ENCODE assay signal across 1 cellular context in the genomic region with DNA sequence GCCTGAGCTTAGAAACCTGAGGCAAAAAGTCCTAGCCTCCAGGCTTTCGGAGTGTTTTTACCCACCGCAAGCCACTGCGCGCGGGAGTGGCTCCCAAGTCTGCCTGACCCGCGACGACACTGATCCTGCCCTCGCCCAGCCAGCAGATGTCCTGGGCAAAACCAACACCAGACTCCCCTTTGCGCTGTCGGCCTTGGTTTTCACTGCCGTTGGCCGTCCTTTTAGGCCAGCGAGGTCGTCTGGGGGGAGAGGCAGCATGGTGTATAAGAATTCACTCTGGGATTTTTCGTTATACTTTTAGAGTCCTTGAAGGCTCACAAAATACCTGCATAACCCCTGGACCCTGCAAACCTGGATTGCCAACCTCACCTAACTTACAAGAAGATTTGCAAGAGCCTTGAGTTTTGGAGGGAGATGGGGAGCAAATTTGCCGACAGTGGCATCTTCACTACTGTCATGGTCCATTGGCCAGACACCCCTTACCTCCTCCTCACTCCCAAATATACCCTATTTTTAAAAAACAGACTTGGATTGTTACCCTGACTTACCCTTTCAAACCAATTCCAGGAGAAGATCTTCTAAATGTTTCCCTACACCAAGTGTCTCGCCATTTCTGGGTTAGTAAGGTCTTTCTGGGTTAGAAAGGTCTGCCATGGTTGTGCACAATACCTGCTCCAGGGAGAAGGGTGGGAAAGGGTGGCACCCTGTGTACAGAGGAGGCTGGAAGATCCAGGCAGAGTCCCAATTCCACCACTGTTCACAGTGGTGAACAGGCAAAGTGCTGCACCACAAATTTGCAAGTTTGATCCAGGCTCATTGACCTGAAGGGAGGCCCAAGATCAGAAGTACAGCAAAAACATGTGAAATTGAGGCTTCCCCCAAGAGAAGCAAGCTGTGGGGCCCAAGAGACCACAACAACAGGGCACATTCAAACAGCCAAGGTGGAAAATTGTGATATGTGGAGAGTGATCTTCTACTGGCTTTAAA.
TF ChIP-seq lines count a peak whose summit lies in the region.

No MANE protein-coding gene starts in this region.

TF ChIP-seq in HepG2, 621 proteins besides CTCF, POLR2A, EP300 and RAD21 (continues in another document):
- TF ChIP-seq ZNF263 (CRISPR knock-in tag; IDR thresholded peaks at IDR 0.05) (peak; percentile 32; the same call in 1 of the 2 replicates), ISL2 (CRISPR knock-in tag; IDR thresholded peaks at IDR 0.05) (peak; percentile 28; the same call in 1 of the 2 replicates), ZNF160 (CRISPR knock-in tag; IDR thresholded peaks at IDR 0.05) (no peak), ZSCAN12 (CRISPR knock-in tag; IDR thresholded peaks at IDR 0.05) (no peak), PTBP1 (IDR thresholded peaks at IDR 0.05; ENCODE audit: low read depth, low read length, poor library complexity, severe bottlenecking) (peak; percentile 86), FOXP1 (IDR thresholded peaks at IDR 0.05) (no peak), FOXP1 (CRISPR knock-in tag; IDR thresholded peaks at IDR 0.05) (no peak), ZNF788 (CRISPR knock-in tag; IDR thresholded peaks at IDR 0.05; ENCODE audit: borderline replicate concordance) (peak; percentile 86; the same call in 1 of the 2 replicates), SRSF1 (optimal IDR thresholded peaks at IDR 0.05; ENCODE audit: low read depth, low read length) (peak; percentile 73), KDM2A (CRISPR knock-in tag; IDR thresholded peaks at IDR 0.05; ENCODE audit: borderline replicate concordance, low read depth) (peak; percentile 17; the same call in 1 of the 2 replicates), ZNF605 (CRISPR knock-in tag; IDR thresholded peaks at IDR 0.05) (0 out of 2 replicates have a peak, but pooled peaks have one; percentile 24), SOX6 (IDR thresholded peaks at IDR 0.05) (no peak), SOX6 (CRISPR knock-in tag; IDR thresholded peaks at IDR 0.05) (peak; percentile 55), ZFP90 (CRISPR knock-in tag; IDR thresholded peaks at IDR 0.05; ENCODE audit: borderline replicate concordance) (peak; percentile 61; the same call in 1 of the 2 replicates), TMF1 (CRISPR knock-in tag; IDR thresholded peaks at IDR 0.05; ENCODE audit: low read depth) (no peak), ZNF296 (CRISPR knock-in tag; conservative IDR thresholded peaks at IDR 0.05) (no peak), FOXA1 (IDR thresholded peaks at IDR 0.05) (no peak), FOXA1 (CRISPR knock-in tag; IDR thresholded peaks at IDR 0.05) (peak; percentile 66), ZC3H13 (CRISPR knock-in tag; IDR thresholded peaks at IDR 0.05) (peak; percentile 99), NFYB (CRISPR knock-in tag; IDR thresholded peaks at IDR 0.05) (no peak), AGO2 (optimal IDR thresholded peaks at IDR 0.05; ENCODE audit: low read depth, low read length) (peak; percentile 98), ZNF772 (CRISPR knock-in tag; IDR thresholded peaks at IDR 0.05) (0 out of 2 replicates have a peak, but pooled peaks have one; percentile 42)
- TF ChIP-seq, protein P1, sequence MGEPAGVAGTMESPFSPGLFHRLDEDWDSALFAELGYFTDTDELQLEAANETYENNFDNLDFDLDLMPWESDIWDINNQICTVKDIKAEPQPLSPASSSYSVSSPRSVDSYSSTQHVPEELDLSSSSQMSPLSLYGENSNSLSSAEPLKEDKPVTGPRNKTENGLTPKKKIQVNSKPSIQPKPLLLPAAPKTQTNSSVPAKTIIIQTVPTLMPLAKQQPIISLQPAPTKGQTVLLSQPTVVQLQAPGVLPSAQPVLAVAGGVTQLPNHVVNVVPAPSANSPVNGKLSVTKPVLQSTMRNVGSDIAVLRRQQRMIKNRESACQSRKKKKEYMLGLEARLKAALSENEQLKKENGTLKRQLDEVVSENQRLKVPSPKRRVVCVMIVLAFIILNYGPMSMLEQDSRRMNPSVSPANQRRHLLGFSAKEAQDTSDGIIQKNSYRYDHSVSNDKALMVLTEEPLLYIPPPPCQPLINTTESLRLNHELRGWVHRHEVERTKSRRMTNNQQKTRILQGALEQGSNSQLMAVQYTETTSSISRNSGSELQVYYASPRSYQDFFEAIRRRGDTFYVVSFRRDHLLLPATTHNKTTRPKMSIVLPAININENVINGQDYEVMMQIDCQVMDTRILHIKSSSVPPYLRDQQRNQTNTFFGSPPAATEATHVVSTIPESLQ (CRISPR knock-in tag; conservative IDR thresholded peaks at IDR 0.05), result no peak
- TF ChIP-seq, protein P2, sequence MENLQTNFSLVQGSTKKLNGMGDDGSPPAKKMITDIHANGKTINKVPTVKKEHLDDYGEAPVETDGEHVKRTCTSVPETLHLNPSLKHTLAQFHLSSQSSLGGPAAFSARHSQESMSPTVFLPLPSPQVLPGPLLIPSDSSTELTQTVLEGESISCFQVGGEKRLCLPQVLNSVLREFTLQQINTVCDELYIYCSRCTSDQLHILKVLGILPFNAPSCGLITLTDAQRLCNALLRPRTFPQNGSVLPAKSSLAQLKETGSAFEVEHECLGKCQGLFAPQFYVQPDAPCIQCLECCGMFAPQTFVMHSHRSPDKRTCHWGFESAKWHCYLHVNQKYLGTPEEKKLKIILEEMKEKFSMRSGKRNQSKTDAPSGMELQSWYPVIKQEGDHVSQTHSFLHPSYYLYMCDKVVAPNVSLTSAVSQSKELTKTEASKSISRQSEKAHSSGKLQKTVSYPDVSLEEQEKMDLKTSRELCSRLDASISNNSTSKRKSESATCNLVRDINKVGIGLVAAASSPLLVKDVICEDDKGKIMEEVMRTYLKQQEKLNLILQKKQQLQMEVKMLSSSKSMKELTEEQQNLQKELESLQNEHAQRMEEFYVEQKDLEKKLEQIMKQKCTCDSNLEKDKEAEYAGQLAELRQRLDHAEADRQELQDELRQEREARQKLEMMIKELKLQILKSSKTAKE (CRISPR knock-in tag; IDR thresholded peaks at IDR 0.05; ENCODE audit: borderline replicate concordance), result no peak
- TF ChIP-seq, protein P3, sequence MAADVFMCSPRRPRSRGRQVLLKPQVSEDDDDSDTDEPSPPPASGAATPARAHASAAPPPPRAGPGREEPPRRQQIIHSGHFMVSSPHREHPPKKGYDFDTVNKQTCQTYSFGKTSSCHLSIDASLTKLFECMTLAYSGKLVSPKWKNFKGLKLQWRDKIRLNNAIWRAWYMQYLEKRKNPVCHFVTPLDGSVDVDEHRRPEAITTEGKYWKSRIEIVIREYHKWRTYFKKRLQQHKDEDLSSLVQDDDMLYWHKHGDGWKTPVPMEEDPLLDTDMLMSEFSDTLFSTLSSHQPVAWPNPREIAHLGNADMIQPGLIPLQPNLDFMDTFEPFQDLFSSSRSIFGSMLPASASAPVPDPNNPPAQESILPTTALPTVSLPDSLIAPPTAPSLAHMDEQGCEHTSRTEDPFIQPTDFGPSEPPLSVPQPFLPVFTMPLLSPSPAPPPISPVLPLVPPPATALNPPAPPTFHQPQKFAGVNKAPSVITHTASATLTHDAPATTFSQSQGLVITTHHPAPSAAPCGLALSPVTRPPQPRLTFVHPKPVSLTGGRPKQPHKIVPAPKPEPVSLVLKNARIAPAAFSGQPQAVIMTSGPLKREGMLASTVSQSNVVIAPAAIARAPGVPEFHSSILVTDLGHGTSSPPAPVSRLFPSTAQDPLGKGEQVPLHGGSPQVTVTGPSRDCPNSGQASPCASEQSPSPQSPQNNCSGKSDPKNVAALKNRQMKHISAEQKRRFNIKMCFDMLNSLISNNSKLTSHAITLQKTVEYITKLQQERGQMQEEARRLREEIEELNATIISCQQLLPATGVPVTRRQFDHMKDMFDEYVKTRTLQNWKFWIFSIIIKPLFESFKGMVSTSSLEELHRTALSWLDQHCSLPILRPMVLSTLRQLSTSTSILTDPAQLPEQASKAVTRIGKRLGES (CRISPR knock-in tag; IDR thresholded peaks at IDR 0.05; ENCODE audit: borderline replicate concordance), result 0 out of 2 replicates have a peak, but pooled peaks have one; percentile 27
- TF ChIP-seq, protein P4, sequence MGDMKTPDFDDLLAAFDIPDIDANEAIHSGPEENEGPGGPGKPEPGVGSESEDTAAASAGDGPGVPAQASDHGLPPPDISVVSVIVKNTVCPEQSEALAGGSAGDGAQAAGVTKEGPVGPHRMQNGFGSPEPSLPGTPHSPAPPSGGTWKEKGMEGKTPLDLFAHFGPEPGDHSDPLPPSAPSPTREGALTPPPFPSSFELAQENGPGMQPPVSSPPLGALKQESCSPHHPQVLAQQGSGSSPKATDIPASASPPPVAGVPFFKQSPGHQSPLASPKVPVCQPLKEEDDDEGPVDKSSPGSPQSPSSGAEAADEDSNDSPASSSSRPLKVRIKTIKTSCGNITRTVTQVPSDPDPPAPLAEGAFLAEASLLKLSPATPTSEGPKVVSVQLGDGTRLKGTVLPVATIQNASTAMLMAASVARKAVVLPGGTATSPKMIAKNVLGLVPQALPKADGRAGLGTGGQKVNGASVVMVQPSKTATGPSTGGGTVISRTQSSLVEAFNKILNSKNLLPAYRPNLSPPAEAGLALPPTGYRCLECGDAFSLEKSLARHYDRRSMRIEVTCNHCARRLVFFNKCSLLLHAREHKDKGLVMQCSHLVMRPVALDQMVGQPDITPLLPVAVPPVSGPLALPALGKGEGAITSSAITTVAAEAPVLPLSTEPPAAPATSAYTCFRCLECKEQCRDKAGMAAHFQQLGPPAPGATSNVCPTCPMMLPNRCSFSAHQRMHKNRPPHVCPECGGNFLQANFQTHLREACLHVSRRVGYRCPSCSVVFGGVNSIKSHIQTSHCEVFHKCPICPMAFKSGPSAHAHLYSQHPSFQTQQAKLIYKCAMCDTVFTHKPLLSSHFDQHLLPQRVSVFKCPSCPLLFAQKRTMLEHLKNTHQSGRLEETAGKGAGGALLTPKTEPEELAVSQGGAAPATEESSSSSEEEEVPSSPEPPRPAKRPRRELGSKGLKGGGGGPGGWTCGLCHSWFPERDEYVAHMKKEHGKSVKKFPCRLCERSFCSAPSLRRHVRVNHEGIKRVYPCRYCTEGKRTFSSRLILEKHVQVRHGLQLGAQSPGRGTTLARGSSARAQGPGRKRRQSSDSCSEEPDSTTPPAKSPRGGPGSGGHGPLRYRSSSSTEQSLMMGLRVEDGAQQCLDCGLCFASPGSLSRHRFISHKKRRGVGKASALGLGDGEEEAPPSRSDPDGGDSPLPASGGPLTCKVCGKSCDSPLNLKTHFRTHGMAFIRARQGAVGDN (CRISPR knock-in tag; IDR thresholded peaks at IDR 0.05), result peak; percentile 67
- TF ChIP-seq, protein P5, sequence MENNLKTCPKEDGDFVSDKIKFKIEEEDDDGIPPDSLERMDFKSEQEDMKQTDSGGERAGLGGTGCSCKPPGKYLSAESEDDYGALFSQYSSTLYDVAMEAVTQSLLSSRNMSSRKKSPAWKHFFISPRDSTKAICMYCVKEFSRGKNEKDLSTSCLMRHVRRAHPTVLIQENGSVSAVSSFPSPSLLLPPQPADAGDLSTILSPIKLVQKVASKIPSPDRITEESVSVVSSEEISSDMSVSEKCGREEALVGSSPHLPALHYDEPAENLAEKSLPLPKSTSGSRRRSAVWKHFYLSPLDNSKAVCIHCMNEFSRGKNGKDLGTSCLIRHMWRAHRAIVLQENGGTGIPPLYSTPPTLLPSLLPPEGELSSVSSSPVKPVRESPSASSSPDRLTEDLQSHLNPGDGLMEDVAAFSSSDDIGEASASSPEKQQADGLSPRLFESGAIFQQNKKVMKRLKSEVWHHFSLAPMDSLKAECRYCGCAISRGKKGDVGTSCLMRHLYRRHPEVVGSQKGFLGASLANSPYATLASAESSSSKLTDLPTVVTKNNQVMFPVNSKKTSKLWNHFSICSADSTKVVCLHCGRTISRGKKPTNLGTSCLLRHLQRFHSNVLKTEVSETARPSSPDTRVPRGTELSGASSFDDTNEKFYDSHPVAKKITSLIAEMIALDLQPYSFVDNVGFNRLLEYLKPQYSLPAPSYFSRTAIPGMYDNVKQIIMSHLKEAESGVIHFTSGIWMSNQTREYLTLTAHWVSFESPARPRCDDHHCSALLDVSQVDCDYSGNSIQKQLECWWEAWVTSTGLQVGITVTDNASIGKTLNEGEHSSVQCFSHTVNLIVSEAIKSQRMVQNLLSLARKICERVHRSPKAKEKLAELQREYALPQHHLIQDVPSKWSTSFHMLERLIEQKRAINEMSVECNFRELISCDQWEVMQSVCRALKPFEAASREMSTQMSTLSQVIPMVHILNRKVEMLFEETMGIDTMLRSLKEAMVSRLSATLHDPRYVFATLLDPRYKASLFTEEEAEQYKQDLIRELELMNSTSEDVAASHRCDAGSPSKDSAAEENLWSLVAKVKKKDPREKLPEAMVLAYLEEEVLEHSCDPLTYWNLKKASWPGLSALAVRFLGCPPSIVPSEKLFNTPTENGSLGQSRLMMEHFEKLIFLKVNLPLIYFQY (CRISPR knock-in tag; IDR thresholded peaks at IDR 0.05; ENCODE audit: borderline replicate concordance), result 0 out of 2 replicates have a peak, but pooled peaks have one; percentile 30
- TF ChIP-seq, protein P6, sequence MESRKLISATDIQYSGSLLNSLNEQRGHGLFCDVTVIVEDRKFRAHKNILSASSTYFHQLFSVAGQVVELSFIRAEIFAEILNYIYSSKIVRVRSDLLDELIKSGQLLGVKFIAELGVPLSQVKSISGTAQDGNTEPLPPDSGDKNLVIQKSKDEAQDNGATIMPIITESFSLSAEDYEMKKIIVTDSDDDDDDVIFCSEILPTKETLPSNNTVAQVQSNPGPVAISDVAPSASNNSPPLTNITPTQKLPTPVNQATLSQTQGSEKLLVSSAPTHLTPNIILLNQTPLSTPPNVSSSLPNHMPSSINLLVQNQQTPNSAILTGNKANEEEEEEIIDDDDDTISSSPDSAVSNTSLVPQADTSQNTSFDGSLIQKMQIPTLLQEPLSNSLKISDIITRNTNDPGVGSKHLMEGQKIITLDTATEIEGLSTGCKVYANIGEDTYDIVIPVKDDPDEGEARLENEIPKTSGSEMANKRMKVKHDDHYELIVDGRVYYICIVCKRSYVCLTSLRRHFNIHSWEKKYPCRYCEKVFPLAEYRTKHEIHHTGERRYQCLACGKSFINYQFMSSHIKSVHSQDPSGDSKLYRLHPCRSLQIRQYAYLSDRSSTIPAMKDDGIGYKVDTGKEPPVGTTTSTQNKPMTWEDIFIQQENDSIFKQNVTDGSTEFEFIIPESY (CRISPR knock-in tag; IDR thresholded peaks at IDR 0.05), result peak; percentile 97
- TF ChIP-seq, protein P7, sequence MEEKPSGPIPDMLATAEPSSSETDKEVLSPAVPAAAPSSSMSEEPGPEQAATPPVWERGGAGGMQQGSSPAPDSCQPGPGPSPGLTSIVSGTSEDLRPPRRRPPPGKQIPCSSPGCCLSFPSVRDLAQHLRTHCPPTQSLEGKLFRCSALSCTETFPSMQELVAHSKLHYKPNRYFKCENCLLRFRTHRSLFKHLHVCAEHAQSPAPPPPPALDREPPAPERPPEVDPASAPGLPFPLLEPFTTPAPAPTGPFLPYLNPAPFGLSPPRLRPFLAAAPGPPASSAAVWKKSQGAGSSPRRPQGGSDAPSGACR (CRISPR knock-in tag; IDR thresholded peaks at IDR 0.05), result peak; percentile 83; the same call in 1 of the 2 replicates
